In genomic region chr11:74033046-74033445, GRCh38 we compare ENCODE assay signal across 20 cellular contexts. TPM values are rescaled to one million over a fixed set of nuclear protein-coding genes. Genes with fewer than 3 reads are reported as not detected.
DNase-seq lines count a peak whose midpoint lies in the region; ATAC-seq, FAIRE-seq and TF ChIP-seq lines count a peak whose summit lies in the region.
"Had no signal": no experiment of that assay in that cellular context is flagged by ENCODE, and none has a peak within 500 bp of the region (broad histone marks: within the 10 kb centered on the region; RNA-seq: fewer than 3 reads in every experiment).

No MANE protein-coding gene starts in this region.

- H3K4me3 ChIP-seq in GM12875 (ENCODE audit: low read depth, low read length) (no peak overlapping the region), K562 (no peak overlapping the region), esophagus squamous epithelium (no peak overlapping the region), adrenal gland (no peak overlapping the region)
- H3K4me3 ChIP-seq: BLaER1 treated with 17β-estradiol and CSF1 and Interleukin-3, amounts not matched to agents 10 nM and 100 nM; HAP-1 had no signal

- no peak overlapping the region for H2AFZ ChIP-seq in K562 (ENCODE audit: low read depth, low read length)

- TF ChIP-seq CTCF in GM12875 (IDR thresholded peaks at IDR 0.05; ENCODE audit: borderline replicate concordance, insufficient read depth, low read depth, low read length) = 0 out of 2 replicates have a peak, but pooled peaks have one; percentile 14
- TF ChIP-seq CTCF in K562 (IDR thresholded peaks at IDR 0.05 in 2 of 3, conservative IDR thresholded peaks at IDR 0.05 in 1 of 3; ENCODE audit: insufficient read depth in 2 of 3, low read depth in 1 of 3, low read length in 3 of 3) = peak in 1 of 3 experiments; percentile 34; a peak in 2 of 6 replicates
- no peak for TF ChIP-seq CTCF in GM20000 (IDR thresholded peaks at IDR 0.05; ENCODE audit: extremely low read depth, missing control alignments)
- no peak for TF ChIP-seq CTCF in esophagus squamous epithelium (IDR thresholded peaks at IDR 0.05)
- TF ChIP-seq CTCF in adrenal gland (IDR thresholded peaks at IDR 0.05) = no peak

- H3K27me3 ChIP-seq in K562 (ENCODE audit: control insufficient read depth in 2 of 2, insufficient read depth in 2 of 2, low read length in 2 of 2) = no peaks in the 10 kb centered on the region
- no peaks in the 10 kb centered on the region for H3K27me3 ChIP-seq in esophagus squamous epithelium
- H3K27me3 ChIP-seq in adrenal gland = no peaks in the 10 kb centered on the region
- H3K27me3 ChIP-seq: BLaER1 treated with 17β-estradiol and CSF1 and Interleukin-3, amounts not matched to agents 10 nM and 100 nM had no signal

- intact Hi-C loops in K562 (cut with micrococcal nuclease) (loop anchor here (1.0 kb wide), 1 partner anchor 69 kb away; no protein-coding TSS in a partner anchor), esophagus squamous epithelium (cut with DNase I) (no loop called here), adrenal gland (cut with DNase I) (no loop called here)

- no peak for FAIRE-seq in K562 (lab: Jason Lieb, UNC)
- FAIRE-seq: GM18507, RCC 7860 had no signal

- 60% methylated on average over 3 of the region's 3 CpGs for WGBS in K562 (ENCODE audit: insufficient coverage, low coverage, missing lambda C conversion rate)
- WGBS in esophagus squamous epithelium, 2 donors = 93 to 96% methylated on average over 2 to 3 of the region's 3 CpGs
- WGBS in adrenal gland, 4 donors = 84 to 96% (median 92%) methylated on average over 1 to 3 of the region's 3 CpGs

- no peak for TF ChIP-seq EP300 in K562 (IDR thresholded peaks at IDR 0.05; ENCODE audit: low read length)

- H3K36me3 ChIP-seq in K562 (ENCODE audit: control insufficient read depth, insufficient read depth, low read length) (peaks cover 35% of the 10 kb centered on the region; the same call in 2 of the 3 replicates), esophagus squamous epithelium (peaks cover 0 to 92% (median 6%) of the 10 kb centered on the region in 3 donors), adrenal gland (replicated peaks in 1 of 2) (peaks cover 0 to 38% of the 10 kb centered on the region in 2 donors)

- no peak overlapping the region for H3K4me2 ChIP-seq in K562 (ENCODE audit: insufficient read depth, low read length)
- H3K4me2 ChIP-seq: BLaER1 treated with 17β-estradiol and CSF1 and Interleukin-3, amounts not matched to agents 10 nM and 100 nM had no signal

- no peaks in the 10 kb centered on the region for H3K79me2 ChIP-seq in K562 (ENCODE audit: control insufficient read depth, insufficient read depth, low read length)

- H3K27ac ChIP-seq in K562 (ENCODE audit: extremely low read depth, low read depth, low read length) (no peak overlapping the region), esophagus squamous epithelium (no peak overlapping the region), adrenal gland (no peak overlapping the region)
- H3K27ac ChIP-seq: BLaER1 treated with 17β-estradiol and CSF1 and Interleukin-3, amounts not matched to agents 10 nM and 100 nM had no signal

- no peak overlapping the region for H3K27ac Mint-ChIP-seq in stimulated activated naive CD8-positive, alpha-beta T cell treated with anti-CD3 and anti-CD28 coated beads, Interleukin-15, amount 100 ng/mL, for 72 hours
- H3K27ac Mint-ChIP-seq in stimulated activated memory B cell treated with anti-CD40 and anti-IgM and Interleukin-4, amounts not matched to agents 10 μg/mL and 1 μg/mL and 100 μg/mL, for 72 hours = no peak overlapping the region

- DNase-seq in stimulated activated naive CD8-positive, alpha-beta T cell treated with anti-CD3 and anti-CD28 coated beads, Interleukin-15, amount 100 ng/mL, for 72 hours = no peak
- DNase-seq in stimulated activated naive CD8-positive, alpha-beta T cell treated with anti-CD3 and anti-CD28 coated beads, Interleukin-15, Interleukin-2, amounts not matched to agents 100 U/mL and 50 U/mL, for 24 hours = no peak
- DNase-seq in K562 (ENCODE audit: extremely low read depth in 1 of 4, low spot score in 3 of 4) = no peak
- DNase-seq in GM20000 (ENCODE audit: low spot score) = no peak
- no peak for DNase-seq in esophagus squamous epithelium (lab: John Stamatoyannopoulos, UW)
- DNase-seq in adrenal gland = no peak
- DNase-seq: Calu3, DND-41, GF-D8, Karpas-422, NCI-H2029 treated with DMSO at 0.1 percent for 48 hours, NCI-H510A, NCI-H82, SIG-M5 had no signal

- H4K20me1 ChIP-seq in K562 (replicated peaks; ENCODE audit: control insufficient read depth, insufficient read depth, low read length) = no peaks in the 10 kb centered on the region
- H4K20me1 ChIP-seq: BLaER1 treated with 17β-estradiol and CSF1 and Interleukin-3, amounts not matched to agents 10 nM and 100 nM had no signal

- no peaks in the 10 kb centered on the region for H3K9me1 ChIP-seq in K562 (ENCODE audit: control insufficient read depth, insufficient read depth, low read length)

- H3K9me3 ChIP-seq in K562 (replicated peaks; ENCODE audit: control insufficient read depth, insufficient read depth, low read depth, low read length) (no peaks in the 10 kb centered on the region), esophagus squamous epithelium (no peaks in the 10 kb centered on the region), adrenal gland (replicated peaks in 1 of 3) (no peaks in the 10 kb centered on the region)
- H3K9me3 ChIP-seq: BLaER1 treated with 17β-estradiol and CSF1 and Interleukin-3, amounts not matched to agents 10 nM and 100 nM; HAP-1 had no signal

- no TSS peak for BruUV-seq in K562 (replicated peaks; lab: Mats Ljungman, UMichigan)

- TF ChIP-seq POLR2A in K562 (conservative IDR thresholded peaks at IDR 0.05) = no peak
- TF ChIP-seq POLR2A in esophagus squamous epithelium (IDR thresholded peaks at IDR 0.05) = no peak
- TF ChIP-seq POLR2A in adrenal gland (IDR thresholded peaks at IDR 0.05) = no peak

- in situ Hi-C loops in K562 (cut with MboI) = no loop called here

- no peaks in the 10 kb centered on the region for H3K27me3 Mint-ChIP-seq in stimulated activated naive CD8-positive, alpha-beta T cell treated with anti-CD3 and anti-CD28 coated beads, Interleukin-15, amount 100 ng/mL, for 72 hours
- H3K27me3 Mint-ChIP-seq in stimulated activated memory B cell treated with anti-CD40 and anti-IgM and Interleukin-4, amounts not matched to agents 10 μg/mL and 1 μg/mL and 100 μg/mL, for 72 hours = no peaks in the 10 kb centered on the region

- peaks cover 20% of the 10 kb centered on the region for H3K4me1 Mint-ChIP-seq in stimulated activated naive CD8-positive, alpha-beta T cell treated with anti-CD3 and anti-CD28 coated beads, Interleukin-15, amount 100 ng/mL, for 72 hours
- peaks cover 10% of the 10 kb centered on the region for H3K4me1 Mint-ChIP-seq in stimulated activated memory B cell treated with anti-CD40 and anti-IgM and Interleukin-4, amounts not matched to agents 10 μg/mL and 1 μg/mL and 100 μg/mL, for 72 hours

- peak; percentile 43 for ATAC-seq in stimulated activated naive CD8-positive, alpha-beta T cell treated with anti-CD3 and anti-CD28 coated beads, Interleukin-15, amount 100 ng/mL, for 72 hours
- ATAC-seq in stimulated activated naive CD8-positive, alpha-beta T cell treated with anti-CD3 and anti-CD28 coated beads, Interleukin-15, Interleukin-2, amounts not matched to agents 100 U/mL and 50 U/mL, for 24 hours = no peak
- ATAC-seq in K562 = peak; percentile 47; the same call in 1 of the 3 replicates
- ATAC-seq in stimulated activated memory B cell treated with anti-CD40 and anti-IgM and Interleukin-4, amounts not matched to agents 10 μg/mL and 1 μg/mL and 100 μg/mL, for 72 hours = peak; percentile 65

- POLR2A ChIA-PET in K562 (lab: Yijun Ruan, JAX) = interaction anchor here (0.7 to 1.0 kb wide), 2 partner anchors 11 to 27 kb away, joined by 4 read pairs; no protein-coding TSS in a partner anchor

- H3K9me3 Mint-ChIP-seq in stimulated activated naive CD8-positive, alpha-beta T cell treated with anti-CD3 and anti-CD28 coated beads, Interleukin-15, amount 100 ng/mL, for 72 hours = no peaks in the 10 kb centered on the region
- no peaks in the 10 kb centered on the region for H3K9me3 Mint-ChIP-seq in stimulated activated memory B cell treated with anti-CD40 and anti-IgM and Interleukin-4, amounts not matched to agents 10 μg/mL and 1 μg/mL and 100 μg/mL, for 72 hours

- H3K4me3 Mint-ChIP-seq in stimulated activated naive CD8-positive, alpha-beta T cell treated with anti-CD3 and anti-CD28 coated beads, Interleukin-15, amount 100 ng/mL, for 72 hours = no peak overlapping the region
- no peak overlapping the region for H3K4me3 Mint-ChIP-seq in stimulated activated memory B cell treated with anti-CD40 and anti-IgM and Interleukin-4, amounts not matched to agents 10 μg/mL and 1 μg/mL and 100 μg/mL, for 72 hours

- CTCF ChIA-PET in K562 (lab: Yijun Ruan, JAX; ENCODE audit: low intra/inter-chr PET ratio) = no interaction called here

- H3K36me3 Mint-ChIP-seq in stimulated activated memory B cell treated with anti-CD40 and anti-IgM and Interleukin-4, amounts not matched to agents 10 μg/mL and 1 μg/mL and 100 μg/mL, for 72 hours = peaks cover 74% of the 10 kb centered on the region

- no peak overlapping the region for H3K9ac ChIP-seq in K562 (ENCODE audit: insufficient read depth in 1 of 2, low read depth in 2 of 2, low read length in 2 of 2)
- H3K9ac ChIP-seq: BLaER1 treated with 17β-estradiol and CSF1 and Interleukin-3, amounts not matched to agents 10 nM and 100 nM had no signal

- peak in 1 of 2 experiments; percentile 40; a peak in 2 of 4 replicates for TF ChIP-seq RAD21 in K562 (CRISPR knock-in tag; conservative IDR thresholded peaks at IDR 0.05 in 1 of 2, IDR thresholded peaks at IDR 0.05 in 1 of 2)

- H3K4me1 ChIP-seq in K562 (replicated peaks in 1 of 2; ENCODE audit: control insufficient read depth in 2 of 2, insufficient read depth in 2 of 2, low read length in 2 of 2) (no peaks in the 10 kb centered on the region), esophagus squamous epithelium (no peaks in the 10 kb centered on the region), adrenal gland (replicated peaks in 1 of 2) (peaks cover 0 to 11% of the 10 kb centered on the region in 2 donors)
- H3K4me1 ChIP-seq: HAP-1 had no signal

RNA-seq across cellular contexts. Expression of gene UCP3, which starts 24.2 kb away (rescaled TPM):
- 2.3 and 3.3 TPM in 2 replicates for total RNA-seq in K562 (2011; cell fraction: chromatin; rRNA removed; ENCODE audit: low replicate concordance)
- 2.2 and 3.5 TPM in 2 replicates for total RNA-seq in K562 (2011; cell fraction: nucleolus; rRNA removed)
- total RNA-seq in K562 (2011; cell fraction: nucleoplasm; rRNA removed) = 0.84 and 3.1 TPM in 2 replicates
- total RNA-seq in K562 (2014; rRNA removed) (0.05 and 0.94 TPM in 2 replicates), K562 (2014; rRNA removed; fragmentation: Illumina TruSeq; extraction: Trizol) (0.25 and 0.29 TPM in 2 replicates), K562 (2015; rRNA removed; fragmentation: Illumina TruSeq; extraction: Trizol) (0.41 and 0.65 TPM in 2 replicates), K562 (2021) (0.18 and 0.53 TPM in 2 replicates), esophagus squamous epithelium (1 to 10 TPM in 1 of 4 donors, under 1 TPM in 2, not detected in 1; 0.53 to 1.5 (median 0.92) TPM), adrenal gland (1 to 10 TPM in 5 of 8 donors, under 1 TPM in 3; 0.36 to 4.0 (median 1.4) TPM)
- polyA plus RNA-seq in K562 (2011; rRNA removed) (0.15 and 0.26 TPM in 2 replicates), K562 (2014; fragmentation: Illumina TruSeq; extraction: Trizol) (0.43 and 0.53 TPM in 2 replicates), K562 (2014; fragmentation: Nextera tagmentation; extraction: Ambion mirVana) (not detected), K562 (2014; rRNA removed) (0.04 and 0.21 TPM in 2 replicates), adrenal gland (1 to 10 TPM in 2 of 3 donors, under 1 TPM in 1; 0.53 to 6.3 (median 4.7) TPM)
- 0.24 and 0.27 TPM in 2 replicates for polyA plus RNA-seq in K562 (2011; cell fraction: cytosol; rRNA removed)
- polyA plus RNA-seq in K562 (2011; cell fraction: nucleus; rRNA removed) = 1.9 and 2.1 TPM in 2 replicates
- 0.46 and 0.66 TPM in 2 replicates for polyA plus RNA-seq in K562 (2012)
- polyA minus RNA-seq in K562 (2011; rRNA and poly(A)+ RNA removed) = 0.36 and 0.39 TPM in 2 replicates
- polyA minus RNA-seq in K562 (2011; cell fraction: cytosol; rRNA and poly(A)+ RNA removed) = not detected in 2 replicates
- polyA minus RNA-seq in K562 (2011; cell fraction: nucleus; rRNA and poly(A)+ RNA removed) = 0.81 and 1.00 TPM in 2 replicates

RNA-seq across cellular contexts. Expression of gene UCP2, which starts 50.4 kb away (rescaled TPM):
- 125 and 263 TPM in 2 replicates for total RNA-seq in K562 (2011; cell fraction: chromatin; rRNA removed; ENCODE audit: low replicate concordance)
- 180 and 194 TPM in 2 replicates for total RNA-seq in K562 (2011; cell fraction: nucleolus; rRNA removed)
- total RNA-seq in K562 (2011; cell fraction: nucleoplasm; rRNA removed) = 161 and 172 TPM in 2 replicates
- total RNA-seq in K562 (2014; rRNA removed) (21.5 and 29.2 TPM in 2 replicates), K562 (2014; rRNA removed; fragmentation: Illumina TruSeq; extraction: Trizol) (19.6 and 24.1 TPM in 2 replicates), K562 (2015; rRNA removed; fragmentation: Illumina TruSeq; extraction: Trizol) (19.2 and 25.9 TPM in 2 replicates), K562 (2021) (141 and 152 TPM in 2 replicates), esophagus squamous epithelium (10 to 100 TPM in 1 of 4 donors, 1 to 10 TPM in 3; 4.0 to 26.7 (median 7.1) TPM), adrenal gland (100 to 1,000 TPM in 1 of 8 donors, 10 to 100 TPM in 7; 21.4 to 117 (median 46.2) TPM)
- polyA plus RNA-seq in K562 (2011; rRNA removed) (45.6 and 59.3 TPM in 2 replicates), K562 (2014; fragmentation: Illumina TruSeq; extraction: Trizol) (147 and 173 TPM in 2 replicates), K562 (2014; fragmentation: Nextera tagmentation; extraction: Ambion mirVana) (100 to 1,000 TPM in 1 of 2 experiments, 10 to 100 TPM in 1; 95.7 to 216 TPM), K562 (2014; rRNA removed) (84.5 and 87.9 TPM in 2 replicates), adrenal gland (10 to 100 TPM; 26.0 to 91.3 (median 44.2) TPM)
- polyA plus RNA-seq in K562 (2011; cell fraction: cytosol; rRNA removed) = 113 and 142 TPM in 2 replicates
- polyA plus RNA-seq in K562 (2011; cell fraction: nucleus; rRNA removed) = 52.2 and 60.9 TPM in 2 replicates
- 99.1 and 151 TPM in 2 replicates for polyA plus RNA-seq in K562 (2012)
- 59.5 and 95.2 TPM in 2 replicates for polyA minus RNA-seq in K562 (2011; rRNA and poly(A)+ RNA removed)
- polyA minus RNA-seq in K562 (2011; cell fraction: cytosol; rRNA and poly(A)+ RNA removed) = 107 and 109 TPM in 2 replicates
- 69.9 and 106 TPM in 2 replicates for polyA minus RNA-seq in K562 (2011; cell fraction: nucleus; rRNA and poly(A)+ RNA removed)
